8 cellular contexts compared by ENCODE assay signal in the genomic region with DNA sequence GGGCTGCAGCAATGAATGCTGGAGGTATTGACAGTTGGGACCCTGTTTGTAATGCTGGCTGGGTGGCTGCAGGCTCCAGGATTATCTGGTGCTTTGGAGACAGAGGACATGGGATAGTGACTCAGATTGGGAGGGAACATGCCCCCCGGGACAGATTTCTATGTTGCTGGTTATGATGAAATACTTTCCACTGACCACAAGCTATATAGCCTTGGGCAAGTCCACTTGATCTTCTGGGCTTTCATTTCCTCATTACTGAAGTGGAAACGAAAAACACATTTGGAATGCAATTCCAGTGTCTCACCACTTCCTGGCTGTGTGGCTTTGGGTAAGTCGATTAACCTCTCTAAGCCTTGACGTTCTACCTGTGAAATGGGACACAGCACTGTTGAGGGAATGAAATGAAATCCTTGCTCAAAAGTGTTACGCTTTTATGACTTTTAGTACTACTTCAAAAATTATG. TPM values are rescaled to one million over a fixed set of nuclear protein-coding genes. Genes with fewer than 3 reads are reported as not detected.
DNase-seq lines count a peak whose midpoint lies in the region; FAIRE-seq and TF ChIP-seq lines count a peak whose summit lies in the region.

No MANE protein-coding gene starts in this region.

- H3K36me3 Mint-ChIP-seq in CD14-positive monocyte, result peaks cover 6 to 8% of the 10 kb centered on the region in 2 donors

- H2AK5ac ChIP-seq in H1 (ENCODE audit: low read depth, low read length), result no peak overlapping the region
- no peak overlapping the region for H2AK5ac ChIP-seq in neuronal stem cell (ENCODE audit: low read depth, low read length)

- H2BK120ac ChIP-seq in H1 (replicated peaks; ENCODE audit: low read depth, low read length) (no peak overlapping the region), neuronal stem cell (ENCODE audit: low read depth, low read length) (no peak overlapping the region)

- H3K27ac ChIP-seq in HEK293 (ENCODE audit: extremely low read depth, low read depth, low read length) (no peak overlapping the region), Peyer's patch (no peak overlapping the region), H1 (ENCODE audit: low read depth, low read length) (no peak overlapping the region), neutrophil (peak overlapping the region; percentile 67), neuronal stem cell (replicated peaks; ENCODE audit: low read length) (no peak overlapping the region)

- H4K20me1 ChIP-seq in H1 (replicated peaks in 1 of 2; ENCODE audit: control insufficient read depth in 1 of 2, insufficient read depth in 2 of 2, low read length in 2 of 2), result no peaks in the 10 kb centered on the region

- DNase-seq in CD14-positive monocyte (ENCODE audit: low spot score) (peak; percentile 87), Peyer's patch (peak in 2 of 3 donors; percentile 29 to 71), H1 (ENCODE audit: low read depth in 1 of 2, low spot score in 2 of 2) (no peak), neuronal stem cell (ENCODE audit: low spot score) (no peak), NCI-H345 treated with DMSO at 0.1 percent for 48 hours (lab: John Stamatoyannopoulos, UW; ENCODE audit: unreplicated experiment) (no peak)
- DNase-seq in activated CD4-positive, alpha-beta T cell treated with anti-CD3 and anti-CD28 coated beads, Interleukin-2, amount 50 U/mL, for 48 hours, result no peak

- H3K79me1 ChIP-seq in H1 (ENCODE audit: low read depth, low read length) (no peaks in the 10 kb centered on the region), neuronal stem cell (ENCODE audit: low read depth, low read length) (no peaks in the 10 kb centered on the region)

- no peaks in the 10 kb centered on the region for H3K4me1 ChIP-seq in HEK293 (ENCODE audit: control insufficient read depth, insufficient read depth, low read length)
- H3K4me1 ChIP-seq in Peyer's patch, result no peaks in the 10 kb centered on the region
- H3K4me1 ChIP-seq in H1 (replicated peaks in 1 of 4; ENCODE audit: control insufficient read depth in 3 of 4, insufficient read depth in 4 of 4, low read length in 3 of 4), result no peaks in the 10 kb centered on the region
- H3K4me1 ChIP-seq in neutrophil (ENCODE audit: control insufficient read depth in 1 of 2, insufficient read depth in 1 of 2, low read depth in 1 of 2, low read length in 1 of 2), result peaks cover 24 to 33% of the 10 kb centered on the region in 2 experiments
- no peaks in the 10 kb centered on the region for H3K4me1 ChIP-seq in neuronal stem cell (ENCODE audit: control insufficient read depth in 2 of 2, insufficient read depth in 1 of 2, low read depth in 1 of 2, low read length in 2 of 2)

- H4K8ac ChIP-seq in H1 (ENCODE audit: extremely low read depth, insufficient read depth, low read length) (no peak overlapping the region), neuronal stem cell (ENCODE audit: low read depth, low read length) (no peak overlapping the region)

- H2BK5ac ChIP-seq in H1 (ENCODE audit: low read depth, low read length) (no peak overlapping the region), neuronal stem cell (ENCODE audit: low read length) (no peak overlapping the region)

- H3K27ac Mint-ChIP-seq in CD14-positive monocyte, result peak overlapping the region; percentile 96 to 99 (median 98)

- no peak overlapping the region for H3K9ac ChIP-seq in H1 (replicated peaks in 1 of 4; ENCODE audit: extremely low read depth in 1 of 4, low read depth in 3 of 4, low read length in 3 of 4)
- H3K9ac ChIP-seq in neuronal stem cell (ENCODE audit: low read depth, low read length, poor library complexity), result no peak overlapping the region

- H3K79me2 ChIP-seq in H1 (ENCODE audit: control insufficient read depth in 1 of 2, insufficient read depth in 2 of 2, low read length in 2 of 2), result no peaks in the 10 kb centered on the region

- H3K4me2 ChIP-seq in H1 (ENCODE audit: insufficient read depth in 1 of 2, low read depth in 2 of 2, low read length in 2 of 2) (no peak overlapping the region), neuronal stem cell (ENCODE audit: insufficient read depth, low read length, poor library complexity, severe bottlenecking) (no peak overlapping the region)

- WGBS in H1 (ENCODE audit: extremely low coverage in 1 of 2, insufficient coverage in 1 of 2, insufficient read length in 1 of 2, insufficient replicate concordance in 2 of 2, low coverage in 1 of 2, low lambda C conversion rate in 2 of 2, missing lambda C conversion rate in 1 of 2), 2 experiments, result 85% methylated on average over 5 of the region's 5 CpGs; no CpG with 5 or more reads in 1 of the 2 experiments
- no CpG with 5 or more reads among the region's 5 CpGs for WGBS in neuronal stem cell (ENCODE audit: extremely low coverage in 2 of 2, insufficient read length in 2 of 2, insufficient replicate concordance in 1 of 2), 2 donors

- H2AFZ ChIP-seq in H1 (ENCODE audit: low read length) (no peak overlapping the region), neuronal stem cell (ENCODE audit: low read length) (no peak overlapping the region)

- H3K56ac ChIP-seq in H1 (replicated peaks; ENCODE audit: insufficient read length, low read depth, low read length), result no peak overlapping the region

- H3K27me3 ChIP-seq in Peyer's patch, result no peaks in the 10 kb centered on the region
- H3K27me3 ChIP-seq in H1 (replicated peaks in 1 of 4; ENCODE audit: control insufficient read depth in 3 of 4, extremely low read depth in 1 of 4, insufficient read depth in 3 of 4, low read length in 3 of 4), result no peaks in the 10 kb centered on the region
- no peaks in the 10 kb centered on the region for H3K27me3 ChIP-seq in neutrophil
- no peaks in the 10 kb centered on the region for H3K27me3 ChIP-seq in neuronal stem cell (ENCODE audit: control insufficient read depth in 3 of 3, insufficient read depth in 3 of 3, low read depth in 1 of 3, low read length in 3 of 3)

- H4K91ac ChIP-seq in H1 (replicated peaks; ENCODE audit: insufficient read length, low read length) (no peak overlapping the region), neuronal stem cell (ENCODE audit: low read depth, low read length, poor library complexity) (no peak overlapping the region)

- peak overlapping the region; percentile 56 to 86 for H3K4me3 Mint-ChIP-seq in CD14-positive monocyte

- H3K18ac ChIP-seq in H1 (ENCODE audit: extremely low read depth, low read length) (no peak overlapping the region), neuronal stem cell (ENCODE audit: low read length) (no peak overlapping the region)

- H3K4me1 Mint-ChIP-seq in CD14-positive monocyte, result peaks cover 71% of the 10 kb centered on the region

- CTCF ChIA-PET in HEK293 (lab: Yijun Ruan, JAX) (interaction anchor here (0.6 kb wide), 1 partner anchor 1766 kb away, joined by 3 read pairs; no protein-coding TSS in a partner anchor), H1 (lab: Charles Lee; ENCODE audit: partially characterized antibody) (no interaction called here)

- TF ChIP-seq CTCF in CD14-positive monocyte (IDR thresholded peaks at IDR 0.05) (peak; percentile 45), HEK293 (tag by site-specific recombination; IDR thresholded peaks at IDR 0.05) (no peak), Peyer's patch (IDR thresholded peaks at IDR 0.05) (peak in 2 of 6 experiments; percentile 23 to 26), H1 (IDR thresholded peaks at IDR 0.05; ENCODE audit: control extremely low read depth in 1 of 3, insufficient read depth in 1 of 3, low read depth in 1 of 3, low read length in 3 of 3) (no peak), neutrophil (IDR thresholded peaks at IDR 0.05) (peak; percentile 61)

- H2BK20ac ChIP-seq in H1 (ENCODE audit: low read length), result no peak overlapping the region

- no peaks in the 10 kb centered on the region for H3K9me3 Mint-ChIP-seq in CD14-positive monocyte

- FAIRE-seq in H1 (lab: Jason Lieb, UNC), result no peak

- H3K9me3 ChIP-seq in HEK293 (ENCODE audit: control insufficient read depth, insufficient read depth, low read depth, low read length) (no peaks in the 10 kb centered on the region), Peyer's patch (no peaks in the 10 kb centered on the region), H1 (ENCODE audit: insufficient read depth in 2 of 2, low read depth in 1 of 2, low read length in 1 of 2) (no peaks in the 10 kb centered on the region), neutrophil (no peaks in the 10 kb centered on the region), neuronal stem cell (replicated peaks in 1 of 2; ENCODE audit: control insufficient read depth in 2 of 2, insufficient read depth in 1 of 2, low read depth in 1 of 2, low read length in 2 of 2) (no peaks in the 10 kb centered on the region)

- no peaks in the 10 kb centered on the region for H3K27me3 Mint-ChIP-seq in CD14-positive monocyte (ENCODE audit: low read depth in 3 of 3)

- intact Hi-C loops in CD14-positive monocyte (cut with micrococcal nuclease), result loop anchor here (1.0 to 10.0 kb wide), 3 partner anchors 8 to 120 kb away; partner anchors contain the start of gene SLC8B1 (in 1 of the 2)

- H3K36me3 ChIP-seq in HEK293 (ENCODE audit: control insufficient read depth in 2 of 2, insufficient read depth in 1 of 2, low read length in 2 of 2) (no peaks in the 10 kb centered on the region), Peyer's patch (no peaks in the 10 kb centered on the region), H1 (ENCODE audit: control insufficient read depth in 2 of 4, insufficient read depth in 4 of 4, low read length in 3 of 4) (no peaks in the 10 kb centered on the region), neutrophil (no peaks in the 10 kb centered on the region), neuronal stem cell (replicated peaks in 1 of 2; ENCODE audit: control insufficient read depth in 2 of 2, insufficient read depth in 2 of 2, low read length in 2 of 2) (no peaks in the 10 kb centered on the region)

- no peak overlapping the region for H3K4me3 ChIP-seq in HEK293 (ENCODE audit: low read depth, low read length)
- no peak overlapping the region for H3K4me3 ChIP-seq in Peyer's patch
- H3K4me3 ChIP-seq in H1 (ENCODE audit: extremely low read depth in 1 of 4, insufficient read depth in 2 of 4, low read depth in 3 of 4, low read length in 4 of 4), result no peak overlapping the region
- H3K4me3 ChIP-seq in neutrophil (ENCODE audit: low read depth in 1 of 2, low read length in 1 of 2), result peak overlapping the region in 1 of 2 experiments; percentile 21
- H3K4me3 ChIP-seq in neuronal stem cell (ENCODE audit: low read length in 2 of 2), result no peak overlapping the region

- no peak for TF ChIP-seq RAD21 in H1 (IDR thresholded peaks at IDR 0.05 in 1 of 2, conservative IDR thresholded peaks at IDR 0.05 in 1 of 2; ENCODE audit: low read depth in 2 of 2, low read length in 2 of 2)

- H2BK12ac ChIP-seq in H1 (ENCODE audit: low read depth, low read length) (no peak overlapping the region), neuronal stem cell (ENCODE audit: low read length) (no peak overlapping the region)

- TF ChIP-seq POLR2A in Peyer's patch (IDR thresholded peaks at IDR 0.05), result no peak
- TF ChIP-seq POLR2A in H1 (IDR thresholded peaks at IDR 0.05; ENCODE audit: control extremely low read depth in 1 of 2, low read depth in 2 of 2, low read length in 2 of 2), result no peak

- no peaks in the 10 kb centered on the region for H3K23me2 ChIP-seq in H1 (ENCODE audit: low read depth, low read length)

- H3K4ac ChIP-seq in H1 (replicated peaks; ENCODE audit: insufficient read length, low read depth, low read length) (no peak overlapping the region), neuronal stem cell (ENCODE audit: low read length) (no peak overlapping the region)

- no peak overlapping the region for H3K23ac ChIP-seq in H1 (ENCODE audit: insufficient read length)
- no peak overlapping the region for H3K23ac ChIP-seq in neuronal stem cell (ENCODE audit: low read depth, low read length, poor library complexity)

- no peak for TF ChIP-seq EP300 in H1 (IDR thresholded peaks at IDR 0.05; ENCODE audit: borderline replicate concordance in 1 of 2, low read depth in 2 of 2, low read length in 2 of 2)

- no peak overlapping the region for H2BK15ac ChIP-seq in H1 (ENCODE audit: low read length)
- H2BK15ac ChIP-seq in neuronal stem cell (ENCODE audit: low read length), result no peak overlapping the region

- no peak overlapping the region for H3K14ac ChIP-seq in H1 (ENCODE audit: insufficient read length)
- no peak overlapping the region for H3K14ac ChIP-seq in neuronal stem cell (ENCODE audit: low read length)

- POLR2A ChIA-PET in HEK293 (lab: Yijun Ruan, JAX) (no interaction called here), H1 (lab: Charles Lee; ENCODE audit: partially characterized antibody) (no interaction called here)

- H4K5ac ChIP-seq in H1 (ENCODE audit: insufficient read length, low read depth, low read length), result no peak overlapping the region

RNA-seq across cellular contexts. Expression of gene TPCN1, which starts 6.3 kb away (rescaled TPM):
- polyA plus RNA-seq in CD14-positive monocyte (10 to 100 TPM; 20.4 to 34.9 TPM), H1 (2011; rRNA removed) (14.9 and 22.7 TPM in 2 replicates)
- 100 to 1,000 TPM in 3 of 4 donors, 10 to 100 TPM in 1; 66.7 to 199 (median 112) TPM for total RNA-seq in Peyer's patch
- total RNA-seq in H1 (2021; fragmentation: NEBNext Ultra II Directional; extraction: Animal tissue kit (Norgen Biotek cat#: 25700)), result 18.1 and 21.4 TPM in 2 replicates
- 13.7 TPM for polyA plus RNA-seq in H1 (2011; cell fraction: cytosol; rRNA removed)
- 83.7 TPM for polyA plus RNA-seq in H1 (2011; cell fraction: nucleus; rRNA removed)
- 13.6 to 25.4 TPM (median 22.3 TPM) in 4 replicates for polyA plus RNA-seq in H1 (2012, experiment 1 of 2)
- polyA plus RNA-seq in H1 (2012, experiment 2 of 2), result 9.8 TPM
- 16.1 TPM for polyA plus RNA-seq in H1 (2013, experiment 1 of 2)
- 15.3 TPM for polyA plus RNA-seq in H1 (2013, experiment 2 of 2)
- polyA minus RNA-seq in H1 (2011; rRNA and poly(A)+ RNA removed), result 18.5 and 20.8 TPM in 2 replicates
- polyA minus RNA-seq in H1 (2011; cell fraction: cytosol; rRNA and poly(A)+ RNA removed), result 15.6 TPM
- 40.6 TPM for polyA minus RNA-seq in H1 (2011; cell fraction: nucleus; rRNA and poly(A)+ RNA removed)
- polyA plus RNA-seq in neuronal stem cell (2013, experiment 1 of 2), result 11.5 TPM
- 10.7 TPM for polyA plus RNA-seq in neuronal stem cell (2013, experiment 2 of 2)

RNA-seq across cellular contexts. Expression of gene RITA1, which starts 29.4 kb away (rescaled TPM):
- polyA plus RNA-seq in CD14-positive monocyte, result 10 to 100 TPM; 16.4 to 17.6 TPM
- 10 to 100 TPM in 3 of 4 donors, 1 to 10 TPM in 1; 5.0 to 36.6 (median 33.4) TPM for total RNA-seq in Peyer's patch
- total RNA-seq in H1 (2021; fragmentation: NEBNext Ultra II Directional; extraction: Animal tissue kit (Norgen Biotek cat#: 25700)), result 25.8 and 26.4 TPM in 2 replicates
- polyA plus RNA-seq in H1 (2011; rRNA removed), result 24.1 and 31.0 TPM in 2 replicates
- 25.4 TPM for polyA plus RNA-seq in H1 (2011; cell fraction: cytosol; rRNA removed)
- polyA plus RNA-seq in H1 (2011; cell fraction: nucleus; rRNA removed), result 19.1 TPM
- 21.0 to 23.7 TPM (median 23.5 TPM) in 4 replicates for polyA plus RNA-seq in H1 (2012, experiment 1 of 2)
- 32.3 TPM for polyA plus RNA-seq in H1 (2012, experiment 2 of 2)
- 16.0 TPM for polyA plus RNA-seq in H1 (2013, experiment 1 of 2)
- polyA plus RNA-seq in H1 (2013, experiment 2 of 2), result 16.6 TPM
- polyA minus RNA-seq in H1 (2011; rRNA and poly(A)+ RNA removed), result 10.5 and 15.2 TPM in 2 replicates
- polyA minus RNA-seq in H1 (2011; cell fraction: cytosol; rRNA and poly(A)+ RNA removed), result 12.2 TPM
- 19.0 TPM for polyA minus RNA-seq in H1 (2011; cell fraction: nucleus; rRNA and poly(A)+ RNA removed)
- 14.5 TPM for polyA plus RNA-seq in neuronal stem cell (2013, experiment 1 of 2)
- polyA plus RNA-seq in neuronal stem cell (2013, experiment 2 of 2), result 14.3 TPM

RNA-seq across cellular contexts. Expression of gene DDX54, which starts 29.7 kb away (rescaled TPM):
- polyA plus RNA-seq in CD14-positive monocyte, result 10 to 100 TPM in 1 of 2 donors, 1 to 10 TPM in 1; 7.9 to 13.6 TPM
- 100 to 1,000 TPM in 1 of 4 donors, 10 to 100 TPM in 3; 62.0 to 126 (median 66.5) TPM for total RNA-seq in Peyer's patch
- total RNA-seq in H1 (2021; fragmentation: NEBNext Ultra II Directional; extraction: Animal tissue kit (Norgen Biotek cat#: 25700)), result 112 and 113 TPM in 2 replicates
- 64.9 and 98.5 TPM in 2 replicates for polyA plus RNA-seq in H1 (2011; rRNA removed)
- 104 TPM for polyA plus RNA-seq in H1 (2011; cell fraction: cytosol; rRNA removed)
- polyA plus RNA-seq in H1 (2011; cell fraction: nucleus; rRNA removed), result 85.4 TPM
- polyA plus RNA-seq in H1 (2012, experiment 1 of 2), result 58.9 to 84.2 TPM (median 67.7 TPM) in 4 replicates
- 47.5 TPM for polyA plus RNA-seq in H1 (2012, experiment 2 of 2)
- 60.7 TPM for polyA plus RNA-seq in H1 (2013, experiment 1 of 2)
- 54.4 TPM for polyA plus RNA-seq in H1 (2013, experiment 2 of 2)
- 47.0 and 60.0 TPM in 2 replicates for polyA minus RNA-seq in H1 (2011; rRNA and poly(A)+ RNA removed)
- 44.5 TPM for polyA minus RNA-seq in H1 (2011; cell fraction: cytosol; rRNA and poly(A)+ RNA removed)
- polyA minus RNA-seq in H1 (2011; cell fraction: nucleus; rRNA and poly(A)+ RNA removed), result 37.9 TPM
- 60.8 TPM for polyA plus RNA-seq in neuronal stem cell (2013, experiment 1 of 2)
- 59.6 TPM for polyA plus RNA-seq in neuronal stem cell (2013, experiment 2 of 2)

Comparison
In these comparisons a context has a peak if more than half of its experiments do, and no peak if none do; other contexts are left out.
1. DNase-seq: peak in CD14-positive monocyte (single experiment) and Peyer's patch (2 of 3); none in H1 (0 of 2), neuronal stem cell (single experiment), NCI-H345 treated with DMSO at 0.1 percent for 48 hours (single experiment) and activated CD4-positive, alpha-beta T cell treated with anti-CD3 and anti-CD28 coated beads, Interleukin-2, amount 50 U/mL, for 48 hours (0 of 2).
2. CTCF ChIP-seq: peak in CD14-positive monocyte (single experiment) and neutrophil (single experiment); none in HEK293 (single experiment) and H1 (0 of 3).